ENCODE assay signal across 16 cellular contexts in the genomic region with DNA sequence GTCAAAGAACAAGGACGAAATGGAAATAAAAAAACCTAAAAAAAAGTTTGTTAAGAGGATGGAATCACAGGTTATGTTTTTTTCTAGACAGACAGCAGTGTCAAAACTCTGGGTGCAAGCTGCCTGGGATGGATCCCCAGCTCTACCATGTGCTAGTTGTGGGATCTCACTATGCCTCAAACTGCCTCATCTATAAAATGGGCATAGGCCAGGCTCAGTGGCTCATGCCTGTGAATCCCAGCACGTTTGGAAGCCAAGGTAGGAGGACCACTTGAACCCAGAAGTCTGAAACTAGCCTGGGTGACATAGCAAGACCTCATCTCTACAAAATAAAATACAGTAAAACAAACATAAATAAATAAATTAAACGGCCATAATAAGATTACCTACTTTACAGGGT. TPM values are rescaled to one million over a fixed set of nuclear protein-coding genes. Genes with fewer than 3 reads are reported as not detected.
A peak's percentile ranks its signal among the peaks of the same experiment; 100 is the strongest.
DNase-seq lines count a peak whose midpoint lies in the region; ATAC-seq and TF ChIP-seq lines count a peak whose summit lies in the region.
"Had no signal": no experiment of that assay in that cellular context is flagged by ENCODE, and none has a peak within 500 bp of the region (broad histone marks: within the 10 kb centered on the region; RNA-seq: fewer than 3 reads in every experiment).

No MANE protein-coding gene starts in this region.

- ATAC-seq in left cardiac atrium (no peak), GM19452 (IDR thresholded peaks at IDR 0.05; ENCODE audit: unreplicated experiment) (no peak)
- ATAC-seq: left lung had no signal

- H3K9me3 ChIP-seq in right atrium auricular region = no peaks in the 10 kb centered on the region
- H3K9me3 ChIP-seq in prostate gland = no peaks in the 10 kb centered on the region
- no peaks in the 10 kb centered on the region for H3K9me3 ChIP-seq in uterus
- H3K9me3 ChIP-seq: left lung had no signal

- DNase-seq in right atrium auricular region (ENCODE audit: low spot score) (no peak), left cardiac atrium (no peak), prostate gland (ENCODE audit: low spot score) (no peak), uterus (no peak), globus pallidus (ENCODE audit: low spot score) (no peak)
- DNase-seq in stimulated activated CD8-positive, alpha-beta memory T cell treated with anti-CD3 and anti-CD28 coated beads, Interleukin-4, amount 100 ng/mL, for 48 hours = no peak
- DNase-seq: activated CD4-positive, alpha-beta memory T cell treated with anti-CD3 and anti-CD28 coated beads, Interleukin-2, amount 10 ng/mL, durations not matched to agents 7 days and 5 days; activated T-cell treated with anti-CD3 and anti-CD28 coated beads, Interleukin-2, amount 50 U/mL, for 48 hours; left lung; naive B cell; NCI-H2029; NCI-H524 had no signal

- H3K27ac ChIP-seq in right atrium auricular region (peak overlapping the region; percentile 60 to 64), prostate gland (peak overlapping the region; percentile 22 to 23), uterus (peak overlapping the region; percentile 76 to 84)

- no peaks in the 10 kb centered on the region for H3K27me3 Mint-ChIP-seq in dendritic cell treated with granulocyte-macrophage colony-stimulating factor and Interleukin-4, amounts not matched to agents 40 ng/mL and 50 ng/mL, for 4 days

- no peaks in the 10 kb centered on the region for H3K9me3 Mint-ChIP-seq in dendritic cell treated with granulocyte-macrophage colony-stimulating factor and Interleukin-4, amounts not matched to agents 40 ng/mL and 50 ng/mL, for 4 days
- H3K9me3 Mint-ChIP-seq: activated CD4-positive, alpha-beta memory T cell treated with anti-CD3 and anti-CD28 coated beads, Interleukin-2, amount 10 ng/mL, durations not matched to agents 7 days and 5 days had no signal

- WGBS in prostate gland = 56% methylated on average over 3 of the region's 3 CpGs

- H3K36me3 Mint-ChIP-seq in dendritic cell treated with granulocyte-macrophage colony-stimulating factor and Interleukin-4, amounts not matched to agents 40 ng/mL and 50 ng/mL, for 4 days (ENCODE audit: low read depth) = peaks cover 10% of the 10 kb centered on the region

- no peaks in the 10 kb centered on the region for H3K27me3 ChIP-seq in right atrium auricular region
- no peaks in the 10 kb centered on the region for H3K27me3 ChIP-seq in prostate gland (replicated peaks; ENCODE audit: insufficient read depth)
- no peaks in the 10 kb centered on the region for H3K27me3 ChIP-seq in uterus
- H3K27me3 ChIP-seq: left lung had no signal

- no peaks in the 10 kb centered on the region for H3K36me3 ChIP-seq in right atrium auricular region
- no peaks in the 10 kb centered on the region for H3K36me3 ChIP-seq in prostate gland
- H3K36me3 ChIP-seq in uterus = no peaks in the 10 kb centered on the region
- H3K36me3 ChIP-seq: left lung had no signal

- H3K4me3 Mint-ChIP-seq in dendritic cell treated with granulocyte-macrophage colony-stimulating factor and Interleukin-4, amounts not matched to agents 40 ng/mL and 50 ng/mL, for 4 days = no peak overlapping the region
- H3K4me3 Mint-ChIP-seq: activated CD4-positive, alpha-beta memory T cell treated with anti-CD3 and anti-CD28 coated beads, Interleukin-2, amount 10 ng/mL, durations not matched to agents 7 days and 5 days; naive B cell had no signal

- TF ChIP-seq POLR2A in prostate gland (IDR thresholded peaks at IDR 0.05) (no peak), uterus (IDR thresholded peaks at IDR 0.05) (no peak)

- peaks cover 61% of the 10 kb centered on the region for H3K4me1 Mint-ChIP-seq in dendritic cell treated with granulocyte-macrophage colony-stimulating factor and Interleukin-4, amounts not matched to agents 40 ng/mL and 50 ng/mL, for 4 days (ENCODE audit: low read depth)

- H3K4me3 ChIP-seq in right atrium auricular region = no peak overlapping the region
- no peak overlapping the region for H3K4me3 ChIP-seq in prostate gland
- no peak overlapping the region for H3K4me3 ChIP-seq in uterus
- H3K4me3 ChIP-seq: left lung had no signal

- TF ChIP-seq CTCF in right atrium auricular region (IDR thresholded peaks at IDR 0.05) = no peak
- no peak for TF ChIP-seq CTCF in prostate gland (IDR thresholded peaks at IDR 0.05)
- no peak for TF ChIP-seq CTCF in uterus (IDR thresholded peaks at IDR 0.05)

- intact Hi-C loops in left cardiac atrium (cut with DNase I) (no loop called here), prostate gland (cut with DNase I) (no loop called here), uterus (cut with DNase I; ENCODE audit: low total_unique reads) (no loop called here)
- intact Hi-C loops in dendritic cell treated with granulocyte-macrophage colony-stimulating factor and Interleukin-4, amounts not matched to agents 40 ng/mL and 50 ng/mL, for 4 days (cut with micrococcal nuclease) = no loop called here

- peak overlapping the region; percentile 56 for H3K27ac Mint-ChIP-seq in dendritic cell treated with granulocyte-macrophage colony-stimulating factor and Interleukin-4, amounts not matched to agents 40 ng/mL and 50 ng/mL, for 4 days
- H3K27ac Mint-ChIP-seq: activated CD4-positive, alpha-beta memory T cell treated with anti-CD3 and anti-CD28 coated beads, Interleukin-2, amount 10 ng/mL, durations not matched to agents 7 days and 5 days; naive B cell had no signal

- H3K4me1 ChIP-seq in right atrium auricular region (peaks cover 0 to 64% of the 10 kb centered on the region in 2 donors), prostate gland (replicated peaks) (no peaks in the 10 kb centered on the region), uterus (peaks cover 0 to 5% of the 10 kb centered on the region in 2 donors)

RNA-seq across cellular contexts. Expression of gene PLD1, which starts 4.6 kb away (rescaled TPM):
- total RNA-seq in right atrium auricular region = 100 to 1,000 TPM in 1 of 2 donors, 10 to 100 TPM in 1; 64.5 to 111 TPM
- total RNA-seq in left cardiac atrium = 10 to 100 TPM; 57.1 to 67.8 TPM
- 10 to 100 TPM; 12.8 to 15.8 TPM for total RNA-seq in prostate gland
- total RNA-seq in uterus = 10 to 100 TPM; 15.6 to 94.8 (median 30.8) TPM

RNA-seq across cellular contexts. Expression of gene TMEM212, which starts 37.5 kb away (rescaled TPM):
- not detected for total RNA-seq in right atrium auricular region
- total RNA-seq in left cardiac atrium = not detected
- total RNA-seq in prostate gland = not detected
- 1 to 10 TPM in 1 of 4 donors, not detected in 3; 1.2 TPM for total RNA-seq in uterus
- total RNA-seq: activated CD4-positive, alpha-beta memory T cell treated with anti-CD3 and anti-CD28 coated beads, Interleukin-2, amount 10 ng/mL, durations not matched to agents 7 days and 5 days; H4; pulmonary artery endothelial cell had no signal

Comparison
In these comparisons a context has a peak if more than half of its experiments do, and no peak if none do; other contexts are left out.
1. H3K27ac ChIP-seq: peak in every context shown above with its lines; median percentile 80 in uterus; 62 in right atrium auricular region; 22 in prostate gland.